Comparison of ENCODE assay signal across 8 cellular contexts in genomic region chr11:62599069-62599696, GRCh38. TPM values are rescaled to one million over a fixed set of nuclear protein-coding genes. Genes with fewer than 3 reads are reported as not detected.
DNase-seq lines count a peak whose midpoint lies in the region; ATAC-seq and TF ChIP-seq lines count a peak whose summit lies in the region.

No MANE protein-coding gene starts in this region.

- H3K27ac ChIP-seq in right lobe of liver: peak overlapping the region in 2 of 3 donors; percentile 5 to 15

- peaks cover 0 to 47% (median 29%) of the 10 kb centered on the region in 4 donors for H3K36me3 ChIP-seq in right lobe of liver

- ATAC-seq in GM19043 (IDR thresholded peaks at IDR 0.05; ENCODE audit: low read depth, unreplicated experiment) (peak; percentile 40), HG03439 (IDR thresholded peaks at IDR 0.05; ENCODE audit: unreplicated experiment) (peak; percentile 50), right lobe of liver (peak; percentile 44 to 50 (median 48))

- TF ChIP-seq POLR2A in right lobe of liver (IDR thresholded peaks at IDR 0.05): no peak

- no peak for TF ChIP-seq CTCF in AG09309 (IDR thresholded peaks at IDR 0.05; ENCODE audit: control insufficient read depth, insufficient read depth, low read depth, low read length, missing control alignments)
- TF ChIP-seq CTCF in right lobe of liver (IDR thresholded peaks at IDR 0.05): no peak

- no peaks in the 10 kb centered on the region for H3K27me3 ChIP-seq in right lobe of liver

- peak overlapping the region; percentile 26 for H3K4me3 ChIP-seq in AG09309 (ENCODE audit: control insufficient read depth, low read depth, low read length)
- peak overlapping the region in 1 of 3 donors; percentile 80 for H3K4me3 ChIP-seq in right lobe of liver

- DNase-seq in AG09309 (ENCODE audit: low read depth): peak; percentile 94
- peak; percentile 95 for DNase-seq in NCI-H748 (lab: John Stamatoyannopoulos, UW; ENCODE audit: unreplicated experiment)
- DNase-seq in activated CD4-positive, alpha-beta T cell treated with anti-CD3 and anti-CD28 coated beads, Interleukin-2, amount 50 U/mL, for 24 hours (ENCODE audit: low read depth in 1 of 2, low spot score in 1 of 2): peak; percentile 78 to 94
- DNase-seq in dermis blood vessel endothelial cell: peak; percentile 99
- peak; percentile 80 to 85 (median 82) for DNase-seq in right lobe of liver
- DNase-seq in stimulated activated CD4-positive, alpha-beta T cell treated with anti-CD3 and anti-CD28 coated beads, Interleukin-4, amount 100 ng/mL, for 24 hours: peak; percentile 96

- peaks cover 0 to 16% (median 7%) of the 10 kb centered on the region in 4 donors for H3K4me1 ChIP-seq in right lobe of liver

- WGBS in right lobe of liver (ENCODE audit: insufficient coverage, low coverage, low lambda C conversion rate, missing lambda C conversion rate): 59% methylated on average over 5 of the region's 7 CpGs

- intact Hi-C loops in right lobe of liver (cut with DNase I): no loop called here

- no peaks in the 10 kb centered on the region for H3K9me3 ChIP-seq in right lobe of liver

RNA-seq across cellular contexts. Expression of gene MTA2, which starts 2.5 kb away (rescaled TPM):
- total RNA-seq in dermis blood vessel endothelial cell: 190 and 209 TPM in 2 replicates
- 10 to 100 TPM; 20.0 to 38.0 (median 31.8) TPM for total RNA-seq in right lobe of liver

RNA-seq across cellular contexts. Expression of gene TUT1, which starts 7.9 kb away (rescaled TPM):
- total RNA-seq in dermis blood vessel endothelial cell (13.8 and 15.1 TPM in 2 replicates), right lobe of liver (10 to 100 TPM; 12.3 to 34.2 (median 21.1) TPM)

RNA-seq across cellular contexts. Expression of gene EML3, which starts 13.4 kb away (rescaled TPM):
- total RNA-seq in dermis blood vessel endothelial cell (40.2 and 42.1 TPM in 2 replicates), right lobe of liver (10 to 100 TPM; 19.1 to 36.4 (median 22.7) TPM)

RNA-seq across cellular contexts. Expression of gene ROM1, which starts 13.9 kb away (rescaled TPM):
- total RNA-seq in dermis blood vessel endothelial cell: 5.4 and 5.6 TPM in 2 replicates
- 1 to 10 TPM; 1.1 to 2.9 (median 1.2) TPM for total RNA-seq in right lobe of liver

RNA-seq across cellular contexts. Expression of gene B3GAT3, which starts 22.6 kb away (rescaled TPM):
- total RNA-seq in dermis blood vessel endothelial cell (16.2 and 18.2 TPM in 2 replicates), right lobe of liver (10 to 100 TPM; 17.1 to 32.8 (median 23.4) TPM)
